8 cellular contexts compared by ENCODE assay signal in the genomic region with DNA sequence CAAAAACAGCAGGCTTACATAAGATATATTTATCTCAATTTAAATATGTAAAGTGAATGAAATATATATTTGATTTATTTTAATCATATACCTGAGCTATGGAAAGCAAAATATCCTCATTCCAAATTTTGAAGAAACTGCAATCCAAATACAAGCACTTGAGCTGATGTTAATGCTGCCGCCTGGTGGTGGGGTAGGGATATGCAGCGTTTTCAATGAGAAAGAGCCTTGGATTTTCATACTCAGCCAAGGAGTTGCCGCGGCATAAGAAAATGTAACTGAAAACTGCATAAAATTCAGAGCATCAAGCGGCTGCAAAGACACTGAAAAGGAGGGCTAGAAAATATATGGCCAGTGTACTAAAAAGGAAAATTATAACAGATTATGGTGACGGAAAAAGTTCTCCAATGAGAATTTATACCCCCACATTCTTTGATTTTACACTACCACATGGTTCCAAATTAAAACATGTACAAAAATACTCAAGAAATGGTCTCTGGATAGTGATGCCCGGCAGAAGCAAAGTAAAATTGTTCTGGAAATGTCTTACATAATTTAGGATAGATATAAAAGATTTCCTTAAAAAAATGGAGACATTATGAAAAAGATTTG.
A peak's percentile ranks its signal among the peaks of the same experiment; 100 is the strongest.
DNase-seq lines count a peak whose midpoint lies in the region; ATAC-seq, FAIRE-seq and TF ChIP-seq lines count a peak whose summit lies in the region.

No MANE protein-coding gene starts in this region.

- H3K36me3 ChIP-seq in SK-N-SH (replicated peaks in 1 of 2; ENCODE audit: control insufficient read depth in 1 of 2, insufficient read depth in 2 of 2, low read length in 1 of 2) (no peaks in the 10 kb centered on the region), mammary epithelial cell (ENCODE audit: insufficient read depth, low read length) (no peaks in the 10 kb centered on the region), right lobe of liver (no peaks in the 10 kb centered on the region)

- H3K4me3 Mint-ChIP-seq in stimulated activated naive B cell treated with anti-CD40 and anti-IgM and Interleukin-4, amounts not matched to agents 10 μg/mL and 1 μg/mL and 100 μg/mL, for 72 hours: no peak overlapping the region

- peak; percentile 21 to 22 for DNase-seq in AML-193 (lab: John Stamatoyannopoulos, UW)
- peak; percentile 2 for DNase-seq in GM18507 (ENCODE audit: extremely low spot score, insufficient read length, low read depth)
- DNase-seq in HK-2 (ENCODE audit: unreplicated experiment): peak; percentile 68
- DNase-seq in SK-N-SH: peak; percentile 30
- peak; percentile 32 for DNase-seq in mammary epithelial cell
- peak; percentile 45 to 65 (median 56) for DNase-seq in right lobe of liver
- peak; percentile 28 for DNase-seq in stromal cell of bone marrow (ENCODE audit: low read depth)
- DNase-seq in stimulated activated naive B cell treated with anti-CD40 and anti-IgM and Interleukin-4, amounts not matched to agents 10 μg/mL and 1 μg/mL and 100 μg/mL, for 72 hours: no peak

- TF ChIP-seq EP300 in SK-N-SH (IDR thresholded peaks at IDR 0.05; ENCODE audit: borderline replicate concordance in 1 of 2, low read depth in 1 of 2, low read length in 1 of 2): no peak

- in situ Hi-C loops in mammary epithelial cell (cut with MboI; ENCODE audit: low sequenced_read_pairs in 2 of 2): no loop called here

- peak; percentile 74 to 80 (median 77) for ATAC-seq in right lobe of liver
- ATAC-seq in stimulated activated naive B cell treated with anti-CD40 and anti-IgM and Interleukin-4, amounts not matched to agents 10 μg/mL and 1 μg/mL and 100 μg/mL, for 72 hours (replicated peaks): no peak

- H3K27me3 Mint-ChIP-seq in stimulated activated naive B cell treated with anti-CD40 and anti-IgM and Interleukin-4, amounts not matched to agents 10 μg/mL and 1 μg/mL and 100 μg/mL, for 72 hours: peaks cover 0 to 9% of the 10 kb centered on the region in 2 donors

- no TSS peak for BruUV-seq in mammary epithelial cell (replicated peaks; lab: Mats Ljungman, UMichigan)

- 20% methylated on average over 7 of the region's 7 CpGs for WGBS in SK-N-SH (ENCODE audit: low lambda C conversion rate)
- 16% methylated on average over 7 of the region's 7 CpGs for whole genome bisulfite sequencing in mammary epithelial cell (ENCODE audit: low coverage, missing lambda C conversion rate)
- 10% methylated on average over 7 of the region's 7 CpGs for WGBS in right lobe of liver (ENCODE audit: insufficient coverage, low coverage, low lambda C conversion rate, missing lambda C conversion rate)

- H3K27ac ChIP-seq in SK-N-SH (ENCODE audit: low read depth in 2 of 2, low read length in 1 of 2) (no peak overlapping the region), mammary epithelial cell (ENCODE audit: insufficient read depth, low read depth, low read length) (no peak overlapping the region), right lobe of liver (no peak overlapping the region)

- H3F3A ChIP-seq in SK-N-SH (replicated peaks; ENCODE audit: insufficient read depth): no peaks in the 10 kb centered on the region

- H3K9me3 ChIP-seq in SK-N-SH (no peaks in the 10 kb centered on the region), mammary epithelial cell (replicated peaks; ENCODE audit: insufficient read depth, low read length) (no peaks in the 10 kb centered on the region), right lobe of liver (no peaks in the 10 kb centered on the region)

- H2AFZ ChIP-seq in SK-N-SH (ENCODE audit: low read depth) (no peak overlapping the region), mammary epithelial cell (ENCODE audit: low read depth, low read length) (no peak overlapping the region)

- H3K9ac ChIP-seq in SK-N-SH (no peak overlapping the region), mammary epithelial cell (ENCODE audit: insufficient read depth, low read length) (no peak overlapping the region)

- CTCF ChIA-PET in SK-N-SH (lab: Yijun Ruan, JAX): interaction anchor here (0.8 to 2.1 kb wide), 6 partner anchors 11 to 146 kb away, joined by 3 to 10 read pairs (median 4); no protein-coding TSS in a partner anchor
- CTCF ChIA-PET in mammary epithelial cell (lab: Charles Lee; ENCODE audit: low non-redundant PET): interaction anchor here (0.6 to 0.7 kb wide), 2 partner anchors 595 to 1195 kb away, joined by 5 to 6 read pairs; no protein-coding TSS in a partner anchor

- H3K27me3 ChIP-seq in SK-N-SH (ENCODE audit: insufficient read depth): no peaks in the 10 kb centered on the region
- peaks cover 2% of the 10 kb centered on the region for H3K27me3 ChIP-seq in mammary epithelial cell (ENCODE audit: insufficient read depth, low read length)
- H3K27me3 ChIP-seq in right lobe of liver: no peaks in the 10 kb centered on the region

- H3K4me1 ChIP-seq in SK-N-SH (ENCODE audit: control insufficient read depth in 1 of 2, insufficient read depth in 2 of 2, low read depth in 1 of 2, low read length in 1 of 2) (no peaks in the 10 kb centered on the region), mammary epithelial cell (ENCODE audit: insufficient read depth, low read length) (no peaks in the 10 kb centered on the region), right lobe of liver (no peaks in the 10 kb centered on the region)

- no peak overlapping the region for H3K27ac Mint-ChIP-seq in stimulated activated naive B cell treated with anti-CD40 and anti-IgM and Interleukin-4, amounts not matched to agents 10 μg/mL and 1 μg/mL and 100 μg/mL, for 72 hours

- H3K4me2 ChIP-seq in SK-N-SH (no peak overlapping the region), mammary epithelial cell (ENCODE audit: insufficient read depth, low read depth, low read length) (no peak overlapping the region)

- POLR2A ChIA-PET in SK-N-SH (lab: Yijun Ruan, JAX): no interaction called here

- dilution Hi-C loops in mammary epithelial cell (cut with HindIII; ENCODE audit: low sequenced_read_pairs): no loop called here

- H3K4me3 ChIP-seq in SK-N-SH (ENCODE audit: low read depth in 2 of 2, low read length in 1 of 2): peak overlapping the region in 1 of 2 experiments; percentile 38; a peak in 1 of 4 replicates
- no peak overlapping the region for H3K4me3 ChIP-seq in mammary epithelial cell (replicated peaks in 1 of 3; ENCODE audit: insufficient read depth in 1 of 3, low read depth in 2 of 3, low read length in 3 of 3)
- no peak overlapping the region for H3K4me3 ChIP-seq in right lobe of liver

- H4K20me1 ChIP-seq in SK-N-SH (ENCODE audit: insufficient read depth): no peaks in the 10 kb centered on the region
- H4K20me1 ChIP-seq in mammary epithelial cell (ENCODE audit: insufficient read depth, low read length): no peaks in the 10 kb centered on the region

- no peaks in the 10 kb centered on the region for H3K36me3 Mint-ChIP-seq in stimulated activated naive B cell treated with anti-CD40 and anti-IgM and Interleukin-4, amounts not matched to agents 10 μg/mL and 1 μg/mL and 100 μg/mL, for 72 hours

- TF ChIP-seq RAD21 in SK-N-SH (IDR thresholded peaks at IDR 0.05; ENCODE audit: low read length): peak; percentile 53

- H3K9me3 Mint-ChIP-seq in stimulated activated naive B cell treated with anti-CD40 and anti-IgM and Interleukin-4, amounts not matched to agents 10 μg/mL and 1 μg/mL and 100 μg/mL, for 72 hours: no peaks in the 10 kb centered on the region

- no peaks in the 10 kb centered on the region for H3K79me2 ChIP-seq in SK-N-SH (ENCODE audit: insufficient read depth)
- no peaks in the 10 kb centered on the region for H3K79me2 ChIP-seq in mammary epithelial cell (ENCODE audit: insufficient read depth, low read length)

- intact Hi-C loops in mammary epithelial cell (cut with micrococcal nuclease) (loop anchor here (1.0 to 10.0 kb wide), 5 partner anchors 118 to 651 kb away; no protein-coding TSS in a partner anchor), right lobe of liver (cut with DNase I) (no loop called here)

- TF ChIP-seq POLR2A in right lobe of liver (IDR thresholded peaks at IDR 0.05): no peak

- peak; percentile 88 for TF ChIP-seq CTCF in SK-N-SH (IDR thresholded peaks at IDR 0.05)
- TF ChIP-seq CTCF in mammary epithelial cell (conservative IDR thresholded peaks at IDR 0.05 in 1 of 2, IDR thresholded peaks at IDR 0.05 in 1 of 2; ENCODE audit: extremely low read depth in 1 of 2, insufficient read depth in 1 of 2, low read depth in 1 of 2, low read length in 2 of 2): peak; percentile 89 to 97
- TF ChIP-seq CTCF in right lobe of liver (IDR thresholded peaks at IDR 0.05): peak; percentile 67 to 87 (median 80)

- no peaks in the 10 kb centered on the region for H3K9me2 ChIP-seq in SK-N-SH

- H3K4me1 Mint-ChIP-seq in stimulated activated naive B cell treated with anti-CD40 and anti-IgM and Interleukin-4, amounts not matched to agents 10 μg/mL and 1 μg/mL and 100 μg/mL, for 72 hours: no peaks in the 10 kb centered on the region

- peak; percentile 67 for FAIRE-seq in GM18507 (lab: Jason Lieb, UNC)

TF ChIP-seq in SK-N-SH, 30 proteins besides CTCF, POLR2A, EP300 and RAD21 (continues in another document):
- TF ChIP-seq SMC3 (IDR thresholded peaks at IDR 0.05; ENCODE audit: low read depth, low read length) (peak; percentile 56), CHD2 (IDR thresholded peaks at IDR 0.05; ENCODE audit: low read length, partially characterized antibody) (no peak)
- TF ChIP-seq, protein P1, sequence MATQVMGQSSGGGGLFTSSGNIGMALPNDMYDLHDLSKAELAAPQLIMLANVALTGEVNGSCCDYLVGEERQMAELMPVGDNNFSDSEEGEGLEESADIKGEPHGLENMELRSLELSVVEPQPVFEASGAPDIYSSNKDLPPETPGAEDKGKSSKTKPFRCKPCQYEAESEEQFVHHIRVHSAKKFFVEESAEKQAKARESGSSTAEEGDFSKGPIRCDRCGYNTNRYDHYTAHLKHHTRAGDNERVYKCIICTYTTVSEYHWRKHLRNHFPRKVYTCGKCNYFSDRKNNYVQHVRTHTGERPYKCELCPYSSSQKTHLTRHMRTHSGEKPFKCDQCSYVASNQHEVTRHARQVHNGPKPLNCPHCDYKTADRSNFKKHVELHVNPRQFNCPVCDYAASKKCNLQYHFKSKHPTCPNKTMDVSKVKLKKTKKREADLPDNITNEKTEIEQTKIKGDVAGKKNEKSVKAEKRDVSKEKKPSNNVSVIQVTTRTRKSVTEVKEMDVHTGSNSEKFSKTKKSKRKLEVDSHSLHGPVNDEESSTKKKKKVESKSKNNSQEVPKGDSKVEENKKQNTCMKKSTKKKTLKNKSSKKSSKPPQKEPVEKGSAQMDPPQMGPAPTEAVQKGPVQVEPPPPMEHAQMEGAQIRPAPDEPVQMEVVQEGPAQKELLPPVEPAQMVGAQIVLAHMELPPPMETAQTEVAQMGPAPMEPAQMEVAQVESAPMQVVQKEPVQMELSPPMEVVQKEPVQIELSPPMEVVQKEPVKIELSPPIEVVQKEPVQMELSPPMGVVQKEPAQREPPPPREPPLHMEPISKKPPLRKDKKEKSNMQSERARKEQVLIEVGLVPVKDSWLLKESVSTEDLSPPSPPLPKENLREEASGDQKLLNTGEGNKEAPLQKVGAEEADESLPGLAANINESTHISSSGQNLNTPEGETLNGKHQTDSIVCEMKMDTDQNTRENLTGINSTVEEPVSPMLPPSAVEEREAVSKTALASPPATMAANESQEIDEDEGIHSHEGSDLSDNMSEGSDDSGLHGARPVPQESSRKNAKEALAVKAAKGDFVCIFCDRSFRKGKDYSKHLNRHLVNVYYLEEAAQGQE (IDR thresholded peaks at IDR 0.05; ENCODE audit: low read depth, low read length): no peak

Comparison
In these comparisons a context has a peak if more than half of its experiments do, and no peak if none do; other contexts are left out.
1. ATAC-seq: peak in right lobe of liver (4 of 4); none in stimulated activated naive B cell treated with anti-CD40 and anti-IgM and Interleukin-4, amounts not matched to agents 10 μg/mL and 1 μg/mL and 100 μg/mL, for 72 hours (0 of 2).
2. Peak in every context shown above with its lines, with median percentiles within 50 percentile points of each other: CTCF ChIP-seq.